Comparison of ENCODE assay signal across 8 cellular contexts in the genomic region with DNA sequence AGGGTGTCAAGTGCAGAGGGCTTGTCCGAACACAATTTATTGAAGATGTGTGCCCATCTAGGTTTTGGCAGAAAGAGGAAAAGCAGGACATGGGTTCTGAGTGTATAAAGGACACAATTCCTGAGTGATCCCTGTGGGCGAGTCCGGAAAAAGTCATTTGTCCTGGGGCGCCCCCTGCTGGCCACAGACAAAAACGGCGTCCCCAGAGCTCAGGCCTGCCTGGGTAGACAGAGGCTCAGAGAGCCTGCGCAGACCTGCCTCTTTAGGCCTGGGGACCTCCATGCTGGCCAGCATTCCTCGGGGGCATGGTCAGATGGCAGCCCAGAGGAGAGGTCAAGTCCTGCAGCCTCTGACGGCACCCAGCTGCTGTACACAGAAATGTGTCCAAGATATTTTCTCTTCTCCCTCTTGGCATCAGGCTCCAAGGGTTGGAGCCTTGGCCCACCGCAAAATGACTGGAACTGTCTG.
DNase-seq lines count a peak whose midpoint lies in the region; TF ChIP-seq lines count a peak whose summit lies in the region.

No MANE protein-coding gene starts in this region.

- peak overlapping the region; percentile 15; the same call in 1 of the 2 replicates for H3K27ac ChIP-seq in VCaP

- H3K4me3 Mint-ChIP-seq in MCF 10A (ENCODE audit: unreplicated experiment): no peak overlapping the region

- H3K27me3 Mint-ChIP-seq in MCF 10A (ENCODE audit: insufficient read depth, unreplicated experiment): peaks cover 13% of the 10 kb centered on the region

- H3K9me3 Mint-ChIP-seq in MCF 10A (ENCODE audit: unreplicated experiment): no peaks in the 10 kb centered on the region

- POLR2A ChIA-PET in MCF 10A (lab: Yijun Ruan, JAX): interaction anchor here (0.6 to 2.4 kb wide), 3 partner anchors 59 to 180 kb away, joined by 3 to 10 read pairs (median 3); no protein-coding TSS in a partner anchor

- H3K36me3 Mint-ChIP-seq in MCF 10A (ENCODE audit: insufficient read depth, unreplicated experiment): no peaks in the 10 kb centered on the region

- H3K27ac Mint-ChIP-seq in MCF 10A (ENCODE audit: low read depth, unreplicated experiment): no peak overlapping the region

- CTCF ChIA-PET in MCF 10A (lab: Yijun Ruan, JAX): interaction anchor here (0.5 to 16.0 kb wide), 23 partner anchors 10 to 1440 kb away, joined by 3 to 227 read pairs (median 5); no protein-coding TSS in a partner anchor

- peaks cover 6% of the 10 kb centered on the region for H3K4me1 Mint-ChIP-seq in MCF 10A (ENCODE audit: insufficient read depth, unreplicated experiment)

- intact Hi-C loops in MCF 10A (cut with micrococcal nuclease): loop anchor here (1.0 kb wide), 2 partner anchors 67 to 115 kb away; no protein-coding TSS in a partner anchor

- no TSS peak for BruUV-seq in MCF 10A (replicated peaks; lab: Mats Ljungman, UMichigan)

- TF ChIP-seq CTCF in VCaP (conservative IDR thresholded peaks at IDR 0.05) (peak; percentile 92), MCF 10A (IDR thresholded peaks at IDR 0.05; ENCODE audit: unreplicated experiment) (peak; percentile 89)

- DNase-seq in AG08395 (ENCODE audit: low spot score) (peak; percentile 90), GM19238 (ENCODE audit: insufficient read length, low spot score) (peak; percentile 67), NCI-H1930 (lab: John Stamatoyannopoulos, UW) (peak; percentile 51 to 64), MCF 10A (ENCODE audit: unreplicated experiment) (peak; percentile 80), inferior parietal cortex (ENCODE audit: extremely low spot score) (peak; percentile 93), mesenteric fat pad (ENCODE audit: low spot score) (no peak)
- peak; percentile 39 to 48 for DNase-seq in stimulated activated CD4-positive, alpha-beta T cell treated with anti-CD3 and anti-CD28 coated beads, Interleukin-15, amount 100 ng/mL, for 48 hours (ENCODE audit: low read depth in 2 of 2)
